25 cellular contexts compared by ENCODE assay signal in the genomic region with DNA sequence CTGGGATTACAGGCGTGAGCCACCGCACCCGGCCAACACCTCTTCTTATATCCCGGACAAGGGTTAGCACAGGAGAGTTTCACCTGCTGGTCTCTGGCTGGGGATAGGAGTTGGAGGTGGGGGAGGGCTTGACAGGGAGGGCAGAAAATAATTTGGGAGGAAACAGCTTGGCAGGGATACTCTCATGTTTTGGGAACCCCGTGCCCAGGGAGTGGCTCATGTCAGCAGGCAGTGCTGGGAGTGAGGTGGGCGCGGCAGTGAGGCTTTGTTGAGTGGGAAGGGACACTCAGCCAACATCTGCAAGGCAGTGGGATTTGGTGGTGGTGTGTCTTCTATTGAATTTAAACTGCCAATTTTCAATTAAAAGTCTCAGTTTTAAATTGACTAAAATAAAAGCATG. TPM values are rescaled to one million over a fixed set of nuclear protein-coding genes. Genes with fewer than 3 reads are reported as not detected.
"Had no signal": no experiment of that assay in that cellular context is flagged by ENCODE, and none has a peak within 500 bp of the region (broad histone marks: within the 10 kb centered on the region; RNA-seq: fewer than 3 reads in every experiment).

No MANE protein-coding gene starts in this region.

- H3K4me3 ChIP-seq: SJCRH30 had no signal

- H3K9me3 ChIP-seq: SJCRH30 had no signal

- DNase-seq: KBM-7, NCI-H1092, NCI-H1105 treated with DMSO at 0.1 percent for 48 hours, NCI-H1417 treated with DMSO at 0.1 percent for 48 hours, NCI-H146, NCI-H1694 treated with DMSO at 0.1 percent for 48 hours, NCI-H1930, NCI-H2081, NCI-H2107, NCI-H2227 treated with DMSO at 0.1 percent for 48 hours, NCI-H446, NCI-H510A, NCI-H524 treated with DMSO at 0.1 percent for 48 hours, NCI-H69, NCI-H774, PC-3, SHP77 treated with DMSO at 0.1 percent for 48 hours, SJCRH30 had no signal

- ATAC-seq: Panc1, PC-3, SK-N-SH treated with all-trans-retinoic acid at 6 μM for 48 hours had no signal

- H3K27ac ChIP-seq: SJCRH30 had no signal

- H3K4me1 ChIP-seq: SJCRH30 had no signal

- H3K36me3 ChIP-seq: SJCRH30 had no signal

- H3K27me3 ChIP-seq: SJCRH30 had no signal

RNA-seq across cellular contexts. Expression of a gene that starts 1.1 kb away (rescaled TPM):
- total RNA-seq: HT-29, LHCN-M2, MCF 10A, OCI-LY7, PC-3, Right ventricle myocardium inferior had no signal

RNA-seq across cellular contexts. Expression of a gene that starts 15.0 kb away (rescaled TPM):
- total RNA-seq: LHCN-M2, MCF 10A, OCI-LY7, Right ventricle myocardium inferior, SJCRH30 had no signal

RNA-seq across cellular contexts. Expression of a gene that starts 23.1 kb away (rescaled TPM):
- total RNA-seq: LHCN-M2, OCI-LY7, SJCRH30 had no signal

RNA-seq across cellular contexts. Expression of a gene that starts 49.4 kb away (rescaled TPM):
- total RNA-seq: HT-29, LHCN-M2, MCF 10A, OCI-LY7, PC-3, SJCRH30 had no signal
